3 cellular contexts compared by ENCODE assay signal in the genomic region with DNA sequence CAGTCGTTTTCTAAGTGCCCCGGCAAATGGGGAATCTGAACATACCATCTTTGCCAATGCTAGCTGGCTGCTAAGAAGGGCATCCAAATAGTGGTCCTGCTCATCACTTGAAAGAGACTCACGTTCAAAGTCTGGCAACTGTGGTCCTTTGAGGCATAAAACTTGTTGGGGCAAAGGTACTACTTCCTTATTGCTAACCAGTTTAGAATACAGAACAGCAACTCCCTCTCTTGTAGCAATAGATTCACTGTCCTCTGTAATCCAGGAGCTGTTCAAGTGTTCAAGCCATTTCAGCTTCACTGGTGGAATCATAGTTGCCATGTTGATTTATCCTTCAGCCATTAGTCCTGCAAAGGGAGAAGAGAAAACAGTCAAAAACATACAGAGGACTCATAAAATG.
"Had no signal": no experiment of that assay in that cellular context is flagged by ENCODE, and none has a peak within 500 bp of the region (broad histone marks: within the 10 kb centered on the region; RNA-seq: fewer than 3 reads in every experiment).

No MANE protein-coding gene starts in this region.

- H3K4me3 ChIP-seq: GM12878 had no signal

- DNase-seq: GDM1, GF-D8 had no signal

- ATAC-seq: GM12878 had no signal
